Comparison of ENCODE assay signal across 8 cellular contexts in genomic region chr6:25942561-25943147, GRCh38. TPM values are rescaled to one million over a fixed set of nuclear protein-coding genes. Genes with fewer than 3 reads are reported as not detected.
A peak's percentile ranks its signal among the peaks of the same experiment; 100 is the strongest.
DNase-seq lines count a peak whose midpoint lies in the region; ATAC-seq, FAIRE-seq and TF ChIP-seq lines count a peak whose summit lies in the region.

No MANE protein-coding gene starts in this region.

- in situ Hi-C loops in ACHN (cut with HindIII; ENCODE audit: low pct_ligation_motif_present, low pct_unique_long_range_greater_than_20kb, low sequenced_read_pairs) = no loop called here
- in situ Hi-C loops in GM12878 (cut with MboI) = loop anchor here (25.0 kb wide), 1 partner anchor 680 kb away; no protein-coding TSS in a partner anchor

- TF ChIP-seq POLR2A in GM12878 (IDR thresholded peaks at IDR 0.05; ENCODE audit: low read depth, low read length) (no peak), adrenal gland (IDR thresholded peaks at IDR 0.05) (no peak)

- no peak overlapping the region for H3K27ac Mint-ChIP-seq in activated CD4-positive, alpha-beta T cell treated with anti-CD3 and anti-CD28 coated beads, Interleukin-2, amount 10 ng/mL, durations not matched to agents 7 days and 5 days

- H3K27me3 ChIP-seq in GM12878 (replicated peaks in 1 of 2; ENCODE audit: control insufficient read depth in 2 of 2, insufficient read depth in 2 of 2, low read length in 1 of 2) (no peaks in the 10 kb centered on the region), adrenal gland (no peaks in the 10 kb centered on the region)

- H3K4me1 ChIP-seq in GM12878 (ENCODE audit: control insufficient read depth, insufficient read depth, low read length) (no peaks in the 10 kb centered on the region), adrenal gland (replicated peaks in 1 of 2) (no peaks in the 10 kb centered on the region)

- no peak overlapping the region for H3K9ac ChIP-seq in GM12878 (ENCODE audit: control insufficient read depth, insufficient read depth, low read length)

- no peaks in the 10 kb centered on the region for H3K27me3 Mint-ChIP-seq in activated CD4-positive, alpha-beta T cell treated with anti-CD3 and anti-CD28 coated beads, Interleukin-2, amount 10 ng/mL, durations not matched to agents 7 days and 5 days

- TF ChIP-seq EP300 in GM12878 (IDR thresholded peaks at IDR 0.05; ENCODE audit: borderline replicate concordance in 1 of 2, control insufficient read depth in 1 of 2, low read depth in 2 of 2, low read length in 2 of 2) = no peak

- CTCF ChIA-PET in GM12878 (lab: Yijun Ruan, JAX) = interaction anchor here (1.1 to 3.9 kb wide), 13 partner anchors 11 to 719 kb away, joined by 3 to 29 read pairs (median 5); partner anchors contain the start of gene TRIM38
- CTCF ChIA-PET in activated CD4-positive, alpha-beta T cell treated with anti-CD3 and anti-CD28 coated beads, Interleukin-2, amount 10 ng/mL, durations not matched to agents 7 days and 5 days (lab: Charles Lee) = interaction anchor here (1.2 kb wide), 1 partner anchor 20 kb away, joined by 3 read pairs; the partner anchor contains the start of gene TRIM38

- H3K36me3 ChIP-seq in GM12878 (ENCODE audit: control insufficient read depth in 2 of 2, insufficient read depth in 2 of 2, low read length in 1 of 2) (no peaks in the 10 kb centered on the region), adrenal gland (replicated peaks in 1 of 2) (no peaks in the 10 kb centered on the region)

- no peaks in the 10 kb centered on the region for H3K79me2 ChIP-seq in GM12878 (ENCODE audit: control insufficient read depth, insufficient read depth, low read length)

- POLR2A ChIA-PET in GM12878 (lab: Charles Lee) = no interaction called here
- POLR2A ChIA-PET in activated CD4-positive, alpha-beta T cell treated with anti-CD3 and anti-CD28 coated beads, Interleukin-2, amount 10 ng/mL, durations not matched to agents 7 days and 5 days (lab: Charles Lee) = no interaction called here

- H3K27ac ChIP-seq in GM12878 (ENCODE audit: control insufficient read depth, insufficient read depth) (no peak overlapping the region), adrenal gland (no peak overlapping the region)

- H3K4me3 ChIP-seq in GM12878 (no peak overlapping the region), adrenal gland (no peak overlapping the region)

- RAD21 ChIA-PET in GM12878 (lab: Charles Lee; ENCODE audit: unreplicated experiment) = no interaction called here

- no TSS peak for BruUV-seq in GM12878 (replicated peaks; lab: Mats Ljungman, UMichigan)

- peak; percentile 86 for TF ChIP-seq RAD21 in GM12878 (IDR thresholded peaks at IDR 0.05; ENCODE audit: insufficient read depth, low read depth, low read length)

- WGBS in GM12878 (ENCODE audit: insufficient coverage, insufficient replicate concordance, low lambda C conversion rate, missing lambda C conversion rate) = 17% methylated on average over 3 of the region's 3 CpGs
- 38 to 40% (median 39%) methylated on average over 3 of the region's 3 CpGs for WGBS in adrenal gland, 4 donors

- DNase-seq in ACHN = peak; percentile 60
- DNase-seq in GM10266 (ENCODE audit: extremely low spot score) = peak; percentile 30
- peak; percentile 35 for DNase-seq in NCI-H345 (lab: John Stamatoyannopoulos, UW)
- no peak for DNase-seq in GM12878 (ENCODE audit: low read depth, low spot score)
- DNase-seq in midbrain (lab: John Stamatoyannopoulos, UW) = peak; percentile 2
- DNase-seq in adrenal gland = no peak
- DNase-seq in stimulated activated CD8-positive, alpha-beta memory T cell treated with anti-CD3 and anti-CD28 coated beads, Interleukin-4, amount 100 ng/mL, for 48 hours = no peak
- no peak for DNase-seq in activated CD4-positive, alpha-beta T cell treated with anti-CD3 and anti-CD28 coated beads, Interleukin-2, amount 10 ng/mL, durations not matched to agents 7 days and 5 days

- H3K4me3 Mint-ChIP-seq in activated CD4-positive, alpha-beta T cell treated with anti-CD3 and anti-CD28 coated beads, Interleukin-2, amount 10 ng/mL, durations not matched to agents 7 days and 5 days = no peak overlapping the region

- no peak overlapping the region for H3K4me2 ChIP-seq in GM12878 (ENCODE audit: control insufficient read depth, insufficient read depth)

- peaks cover 9% of the 10 kb centered on the region for H3K9me3 Mint-ChIP-seq in activated CD4-positive, alpha-beta T cell treated with anti-CD3 and anti-CD28 coated beads, Interleukin-2, amount 10 ng/mL, durations not matched to agents 7 days and 5 days

- ATAC-seq in GM12878 = peak; percentile 82

- SMC1A ChIA-PET in GM12878 (lab: Charles Lee; ENCODE audit: uncharacterized antibody, unreplicated experiment) = interaction anchor here (1.0 to 3.4 kb wide), 5 partner anchors 26 to 385 kb away, joined by 3 to 23 read pairs (median 3); no protein-coding TSS in a partner anchor

- H4K20me1 ChIP-seq in GM12878 (ENCODE audit: control insufficient read depth, insufficient read depth) = no peaks in the 10 kb centered on the region

- no peak overlapping the region for H2AFZ ChIP-seq in GM12878 (ENCODE audit: control insufficient read depth, low read depth, low read length)

- TF ChIP-seq CTCF in GM10266 (IDR thresholded peaks at IDR 0.05; ENCODE audit: control insufficient read depth, insufficient read depth, low read depth, missing control alignments) (peak; percentile 59), GM12878 (IDR thresholded peaks at IDR 0.05 in 2 of 3, conservative IDR thresholded peaks at IDR 0.05 in 1 of 3; ENCODE audit: control insufficient read depth in 2 of 3, extremely low read depth in 1 of 3, insufficient read depth in 1 of 3, low read depth in 3 of 3, low read length in 3 of 3) (peak; percentile 53 to 82 (median 62); a peak in 5 of 6 replicates), adrenal gland (IDR thresholded peaks at IDR 0.05) (peak in 3 of 6 experiments; percentile 35 to 43 (median 37))

- intact Hi-C loops in GM12878 (cut with micrococcal nuclease; ENCODE audit: unreplicated experiment) (loop anchor here (1.0 to 5.0 kb wide), 3 partner anchors 155 to 720 kb away; no protein-coding TSS in a partner anchor), adrenal gland (cut with DNase I) (no loop called here)

- H3K36me3 Mint-ChIP-seq in activated CD4-positive, alpha-beta T cell treated with anti-CD3 and anti-CD28 coated beads, Interleukin-2, amount 10 ng/mL, durations not matched to agents 7 days and 5 days (ENCODE audit: low read depth) = peaks cover 6% of the 10 kb centered on the region

- peaks cover 3% of the 10 kb centered on the region; the same call in 2 of the 3 replicates for H3K9me3 ChIP-seq in GM12878 (replicated peaks; ENCODE audit: control insufficient read depth, insufficient read depth, low read length)
- no peaks in the 10 kb centered on the region for H3K9me3 ChIP-seq in adrenal gland (replicated peaks in 1 of 3)

- FAIRE-seq in GM12878 (lab: Jason Lieb, UNC) = no peak

- H3K4me1 Mint-ChIP-seq in activated CD4-positive, alpha-beta T cell treated with anti-CD3 and anti-CD28 coated beads, Interleukin-2, amount 10 ng/mL, durations not matched to agents 7 days and 5 days = peaks cover 27% of the 10 kb centered on the region

TF ChIP-seq in GM12878, 131 proteins besides CTCF, POLR2A, EP300 and RAD21:
- TF ChIP-seq SMC3 (IDR thresholded peaks at IDR 0.05; ENCODE audit: borderline replicate concordance, low read length) = peak; percentile 69; the same call in 1 of the 2 replicates
- no peak for TF ChIP-seq STAT1 (conservative IDR thresholded peaks at IDR 0.05)

RNA-seq across cellular contexts. Expression of gene SLC17A2, which starts 12.2 kb away (rescaled TPM):
- total RNA-seq in GM12878 (2013; cell fraction: nucleolus; rRNA removed) = not detected in 2 replicates
- not detected in 2 replicates for total RNA-seq in GM12878 (2014; rRNA removed)
- not detected in 2 replicates for total RNA-seq in GM12878 (2014; rRNA removed; fragmentation: Illumina TruSeq; extraction: Trizol)
- total RNA-seq in GM12878 (2021) = not detected in 2 replicates
- not detected for polyA plus RNA-seq in GM12878 (2011; ENCODE audit: low read depth)
- polyA plus RNA-seq in GM12878 (2011; rRNA removed) = not detected in 2 replicates
- not detected in 2 replicates for polyA plus RNA-seq in GM12878 (2011; cell fraction: cytosol; rRNA removed)
- polyA plus RNA-seq in GM12878 (2011; cell fraction: nucleus; rRNA removed) = not detected in 2 replicates
- not detected in 2 replicates for polyA plus RNA-seq in GM12878 (2012)
- polyA plus RNA-seq in GM12878 (2014; fragmentation: Illumina TruSeq; extraction: Trizol) = not detected in 2 replicates
- polyA plus RNA-seq in GM12878 (2014; fragmentation: Nextera tagmentation; extraction: Ambion mirVana) = not detected
- not detected in 2 replicates for polyA plus RNA-seq in GM12878 (2014; rRNA removed)
- polyA plus RNA-seq in GM12878 (2016; fragmentation: Nextera tagmentation; extraction: Ambion mirVana) = not detected
- polyA minus RNA-seq in GM12878 (2011; rRNA and poly(A)+ RNA removed) = not detected in 2 replicates
- not detected in 2 replicates for polyA minus RNA-seq in GM12878 (2011; cell fraction: cytosol; rRNA and poly(A)+ RNA removed)
- polyA minus RNA-seq in GM12878 (2011; cell fraction: nucleus; rRNA and poly(A)+ RNA removed) = not detected in 2 replicates
- total RNA-seq in adrenal gland = not detected
- not detected for polyA plus RNA-seq in adrenal gland
- total RNA-seq in activated CD4-positive, alpha-beta T cell treated with anti-CD3 and anti-CD28 coated beads, Interleukin-2, amount 10 ng/mL, durations not matched to agents 7 days and 5 days = not detected

RNA-seq across cellular contexts. Expression of gene TRIM38, which starts 19.9 kb away (rescaled TPM):
- total RNA-seq in GM12878 (2013; cell fraction: nucleolus; rRNA removed) = 33.7 and 35.2 TPM in 2 replicates
- total RNA-seq in GM12878 (2014; rRNA removed) = 10.4 and 11.6 TPM in 2 replicates
- total RNA-seq in GM12878 (2014; rRNA removed; fragmentation: Illumina TruSeq; extraction: Trizol) = 14.3 and 15.0 TPM in 2 replicates
- total RNA-seq in GM12878 (2021) = 12.3 and 13.0 TPM in 2 replicates
- 7.7 TPM for polyA plus RNA-seq in GM12878 (2011; ENCODE audit: low read depth)
- polyA plus RNA-seq in GM12878 (2011; rRNA removed) = 14.7 and 16.9 TPM in 2 replicates
- 8.1 and 9.5 TPM in 2 replicates for polyA plus RNA-seq in GM12878 (2011; cell fraction: cytosol; rRNA removed)
- polyA plus RNA-seq in GM12878 (2011; cell fraction: nucleus; rRNA removed) = 16.7 and 17.4 TPM in 2 replicates
- polyA plus RNA-seq in GM12878 (2012) = 8.6 and 9.8 TPM in 2 replicates
- polyA plus RNA-seq in GM12878 (2014; fragmentation: Illumina TruSeq; extraction: Trizol) = 14.3 and 18.5 TPM in 2 replicates
- polyA plus RNA-seq in GM12878 (2014; fragmentation: Nextera tagmentation; extraction: Ambion mirVana) = 1 to 10 TPM; 4.5 to 5.9 TPM
- 10.5 and 11.2 TPM in 2 replicates for polyA plus RNA-seq in GM12878 (2014; rRNA removed)
- 10 to 100 TPM in 1 of 2 experiments, 1 to 10 TPM in 1; 9.4 to 10.9 TPM for polyA plus RNA-seq in GM12878 (2016; fragmentation: Nextera tagmentation; extraction: Ambion mirVana)
- polyA minus RNA-seq in GM12878 (2011; rRNA and poly(A)+ RNA removed) = 16.9 and 17.1 TPM in 2 replicates
- polyA minus RNA-seq in GM12878 (2011; cell fraction: cytosol; rRNA and poly(A)+ RNA removed) = 6.9 and 7.4 TPM in 2 replicates
- 11.6 and 15.7 TPM in 2 replicates for polyA minus RNA-seq in GM12878 (2011; cell fraction: nucleus; rRNA and poly(A)+ RNA removed)
- total RNA-seq in adrenal gland = 10 to 100 TPM in 6 of 8 donors, 1 to 10 TPM in 2; 8.3 to 15.6 (median 11.5) TPM
- 1 to 10 TPM; 5.7 to 8.9 (median 7.9) TPM for polyA plus RNA-seq in adrenal gland
- total RNA-seq in activated CD4-positive, alpha-beta T cell treated with anti-CD3 and anti-CD28 coated beads, Interleukin-2, amount 10 ng/mL, durations not matched to agents 7 days and 5 days = 10 to 100 TPM; 25.4 to 27.6 TPM

Comparison
In these comparisons a context has a peak if more than half of its experiments do, and no peak if none do; other contexts are left out.
1. DNase-seq: peak in ACHN (single experiment), GM10266 (single experiment), NCI-H345 (single experiment) and midbrain (single experiment); none in GM12878 (single experiment), adrenal gland (0 of 7), stimulated activated CD8-positive, alpha-beta memory T cell treated with anti-CD3 and anti-CD28 coated beads, Interleukin-4, amount 100 ng/mL, for 48 hours (single experiment) and activated CD4-positive, alpha-beta T cell treated with anti-CD3 and anti-CD28 coated beads, Interleukin-2, amount 10 ng/mL, durations not matched to agents 7 days and 5 days (single experiment).